ENCODE assay signal across 15 cellular contexts in the genomic region with DNA sequence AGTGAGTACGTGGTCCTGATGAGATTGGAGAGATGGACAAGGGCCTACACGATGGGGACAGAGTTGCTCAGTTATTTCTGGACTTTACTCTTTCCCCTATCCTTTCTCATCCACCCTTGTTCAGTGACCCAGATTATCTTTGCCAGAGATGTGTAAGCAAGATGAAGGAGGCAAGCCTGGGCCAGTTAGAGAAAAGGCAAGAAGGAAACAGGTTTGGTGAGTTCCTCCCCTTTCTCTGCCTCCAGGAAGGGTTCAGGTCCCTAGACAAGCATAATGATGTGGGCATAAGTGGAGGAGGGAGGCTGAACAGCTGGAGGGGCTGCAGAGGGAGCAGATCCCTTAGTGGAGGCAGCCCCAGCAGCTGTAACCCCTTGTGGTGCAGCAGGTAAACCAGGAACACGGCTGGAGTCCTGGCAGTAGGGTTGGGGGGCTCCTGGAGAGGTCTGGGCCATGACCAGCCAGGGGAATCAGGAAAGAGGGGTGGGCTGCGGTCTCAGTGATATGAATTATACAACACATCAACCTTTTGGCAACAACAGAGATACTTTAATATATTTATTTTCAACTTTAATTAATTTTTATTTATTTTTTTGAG. TPM values are rescaled to one million over a fixed set of nuclear protein-coding genes. Genes with fewer than 3 reads are reported as not detected.
DNase-seq lines count a peak whose midpoint lies in the region; ATAC-seq, FAIRE-seq and TF ChIP-seq lines count a peak whose summit lies in the region.
"Had no signal": no experiment of that assay in that cellular context is flagged by ENCODE, and none has a peak within 500 bp of the region (broad histone marks: within the 10 kb centered on the region; RNA-seq: fewer than 3 reads in every experiment).

No MANE protein-coding gene starts in this region.

- H3K9me3 Mint-ChIP-seq in nephron, result peaks cover 3% of the 10 kb centered on the region
- H3K9me3 Mint-ChIP-seq in glutamatergic neuron (ENCODE audit: unreplicated experiment), result peaks cover 2% of the 10 kb centered on the region

- ATAC-seq in GM12878, result no peak
- ATAC-seq in heart left ventricle, result no peak
- ATAC-seq: left ventricle myocardium superior had no signal

- peak; percentile 38 for DNase-seq in NCI-H2196 (lab: John Stamatoyannopoulos, UW; ENCODE audit: unreplicated experiment)
- DNase-seq in NCI-H2196 treated with DMSO at 0.1 percent for 48 hours (lab: John Stamatoyannopoulos, UW; ENCODE audit: unreplicated experiment), result no peak
- DNase-seq in GM12865 (ENCODE audit: low read depth), result peak; percentile 47
- no peak for DNase-seq in GM12878 (ENCODE audit: low read depth, low spot score)
- no peak for DNase-seq in superior temporal gyrus (ENCODE audit: extremely low spot score)
- DNase-seq in heart left ventricle, result no peak
- DNase-seq in glutamatergic neuron, result no peak
- DNase-seq: colonic mucosa, foreskin melanocyte, GF-D8, left ventricle myocardium superior, NCI-H1436 treated with DMSO at 0.1 percent for 48 hours, pancreas, substantia nigra had no signal

- H3K9me3 ChIP-seq in GM12878 (replicated peaks; ENCODE audit: control insufficient read depth, insufficient read depth, low read length) (peaks cover 2% of the 10 kb centered on the region; the same call in 1 of the 3 replicates), heart left ventricle (peaks cover 0 to 6% (median 0%) of the 10 kb centered on the region in 12 donors)
- H3K9me3 ChIP-seq: colonic mucosa, pancreas had no signal

- 49% methylated on average over 4 of the region's 4 CpGs for WGBS in GM12878 (ENCODE audit: insufficient coverage, insufficient replicate concordance, low lambda C conversion rate, missing lambda C conversion rate)
- 75 to 93% (median 84%) methylated on average over 4 of the region's 4 CpGs for WGBS in heart left ventricle, 4 donors

- H3K4me3 Mint-ChIP-seq in nephron (no peak overlapping the region), glutamatergic neuron (ENCODE audit: unreplicated experiment) (no peak overlapping the region)

- peak overlapping the region; percentile 11; the same call in 1 of the 2 replicates for H3K9ac ChIP-seq in GM12878 (ENCODE audit: control insufficient read depth, insufficient read depth, low read length)

- SMC1A ChIA-PET in GM12878 (lab: Charles Lee; ENCODE audit: uncharacterized antibody, unreplicated experiment), result interaction anchor here (1.1 kb wide), 1 partner anchor 8 kb away, joined by 3 read pairs; no protein-coding TSS in a partner anchor

- POLR2A ChIA-PET in GM12878 (lab: Charles Lee), result interaction anchor here (21.4 kb wide), 1 partner anchor 17 kb away, joined by 325 read pairs; no protein-coding TSS in a partner anchor

- H3K27ac ChIP-seq in GM12878 (ENCODE audit: control insufficient read depth, insufficient read depth) (peak overlapping the region; percentile 67), heart left ventricle (no peak overlapping the region)
- H3K27ac ChIP-seq: colonic mucosa, pancreas had no signal

- H3K27me3 ChIP-seq in GM12878 (replicated peaks in 1 of 2; ENCODE audit: control insufficient read depth in 2 of 2, insufficient read depth in 2 of 2, low read length in 1 of 2) (no peaks in the 10 kb centered on the region), heart left ventricle (no peaks in the 10 kb centered on the region)
- H3K27me3 ChIP-seq: colonic mucosa, pancreas had no signal

- intact Hi-C loops in GM12878 (cut with micrococcal nuclease; ENCODE audit: unreplicated experiment) (loop anchor here (10.0 kb wide), 1 partner anchor 1682 kb away; no protein-coding TSS in a partner anchor), heart left ventricle (cut with DNase I) (no loop called here)

- peak overlapping the region; percentile 30 to 45 (median 39) for H3K27ac Mint-ChIP-seq in nephron
- H3K27ac Mint-ChIP-seq in glutamatergic neuron (ENCODE audit: unreplicated experiment), result no peak overlapping the region

- no peak for TF ChIP-seq RAD21 in GM12878 (IDR thresholded peaks at IDR 0.05; ENCODE audit: insufficient read depth, low read depth, low read length)

- H3K4me3 ChIP-seq in GM12865 (ENCODE audit: low read depth, low read length), result no peak overlapping the region
- no peak overlapping the region for H3K4me3 ChIP-seq in GM12878
- H3K4me3 ChIP-seq in heart left ventricle, result no peak overlapping the region
- H3K4me3 ChIP-seq: colonic mucosa, pancreas had no signal

- H4K20me1 ChIP-seq in GM12878 (ENCODE audit: control insufficient read depth, insufficient read depth), result no peaks in the 10 kb centered on the region

- in situ Hi-C loops in GM12878 (cut with MboI), result no loop called here

- RAD21 ChIA-PET in GM12878 (lab: Charles Lee; ENCODE audit: unreplicated experiment), result no interaction called here

- CTCF ChIA-PET in GM12878 (lab: Yijun Ruan, JAX), result interaction anchor here (0.9 kb wide), 1 partner anchor 62 kb away, joined by 3 read pairs; no protein-coding TSS in a partner anchor

- peak overlapping the region; percentile 54 for H2AFZ ChIP-seq in GM12878 (ENCODE audit: control insufficient read depth, low read depth, low read length)

- BruUV-seq in GM12878 (replicated peaks; lab: Mats Ljungman, UMichigan), result no TSS peak

- H3K79me2 ChIP-seq in GM12878 (ENCODE audit: control insufficient read depth, insufficient read depth, low read length), result no peaks in the 10 kb centered on the region

- no peaks in the 10 kb centered on the region for H3K36me3 Mint-ChIP-seq in nephron (ENCODE audit: low read depth)
- no peaks in the 10 kb centered on the region for H3K36me3 Mint-ChIP-seq in glutamatergic neuron (ENCODE audit: unreplicated experiment)

- FAIRE-seq in GM12878 (lab: Jason Lieb, UNC), result no peak
- FAIRE-seq: pancreas had no signal

- TF ChIP-seq CTCF in GM12865 (IDR thresholded peaks at IDR 0.05; ENCODE audit: insufficient read depth, low read depth, low read length, missing control alignments) (no peak), GM12878 (IDR thresholded peaks at IDR 0.05 in 2 of 3, conservative IDR thresholded peaks at IDR 0.05 in 1 of 3; ENCODE audit: control insufficient read depth in 2 of 3, extremely low read depth in 1 of 3, insufficient read depth in 1 of 3, low read depth in 3 of 3, low read length in 3 of 3) (no peak), nephron (IDR thresholded peaks at IDR 0.05; ENCODE audit: unreplicated experiment in 3 of 3) (no peak), heart left ventricle (IDR thresholded peaks at IDR 0.05) (no peak), glutamatergic neuron (IDR thresholded peaks at IDR 0.05; ENCODE audit: partially characterized antibody, unreplicated experiment) (no peak)

- peaks cover 38% of the 10 kb centered on the region for H3K4me1 ChIP-seq in GM12878 (ENCODE audit: control insufficient read depth, insufficient read depth, low read length)
- H3K4me1 ChIP-seq in heart left ventricle, result peaks cover 0 to 40% (median 11%) of the 10 kb centered on the region in 12 donors
- H3K4me1 ChIP-seq: pancreas had no signal

- H3K4me1 Mint-ChIP-seq in nephron, result peaks cover 37% of the 10 kb centered on the region
- H3K4me1 Mint-ChIP-seq in glutamatergic neuron (ENCODE audit: low read depth, unreplicated experiment), result no peaks in the 10 kb centered on the region

- TF ChIP-seq EP300 in GM12878 (IDR thresholded peaks at IDR 0.05; ENCODE audit: borderline replicate concordance in 1 of 2, control insufficient read depth in 1 of 2, low read depth in 2 of 2, low read length in 2 of 2), result no peak

- H3K27me3 Mint-ChIP-seq in nephron (ENCODE audit: low read depth) (no peaks in the 10 kb centered on the region), glutamatergic neuron (ENCODE audit: unreplicated experiment) (no peaks in the 10 kb centered on the region)

- TF ChIP-seq POLR2A in GM12878 (IDR thresholded peaks at IDR 0.05; ENCODE audit: low read depth, low read length), result no peak
- TF ChIP-seq POLR2A in heart left ventricle (IDR thresholded peaks at IDR 0.05), result no peak

- peak overlapping the region; percentile 61 for H3K4me2 ChIP-seq in GM12878 (ENCODE audit: control insufficient read depth, insufficient read depth)

- H3K36me3 ChIP-seq in GM12878 (ENCODE audit: control insufficient read depth in 2 of 2, insufficient read depth in 2 of 2, low read length in 1 of 2) (no peaks in the 10 kb centered on the region), heart left ventricle (no peaks in the 10 kb centered on the region)
- H3K36me3 ChIP-seq: colonic mucosa, pancreas had no signal

RNA-seq across cellular contexts. Expression of a gene that starts 9.2 kb away (rescaled TPM):
- 56.5 and 59.3 TPM in 2 replicates for total RNA-seq in GM12878 (2013; cell fraction: nucleolus; rRNA removed)
- total RNA-seq in GM12878 (2014; rRNA removed) (350 and 429 TPM in 2 replicates), GM12878 (2014; rRNA removed; fragmentation: Illumina TruSeq; extraction: Trizol) (418 and 422 TPM in 2 replicates), GM12878 (2021) (302 and 307 TPM in 2 replicates), heart left ventricle (100 to 1,000 TPM; 135 to 260 (median 189) TPM), glutamatergic neuron (ENCODE audit: unreplicated experiment) (283 TPM)
- polyA plus RNA-seq in GM12878 (2011; ENCODE audit: low read depth), result 600 TPM
- polyA plus RNA-seq in GM12878 (2011; rRNA removed) (479 and 776 TPM in 2 replicates), GM12878 (2014; fragmentation: Illumina TruSeq; extraction: Trizol) (426 and 542 TPM in 2 replicates), GM12878 (2014; fragmentation: Nextera tagmentation; extraction: Ambion mirVana) (100 to 1,000 TPM; 286 to 442 TPM), GM12878 (2014; rRNA removed) (230 and 275 TPM in 2 replicates), GM12878 (2016; fragmentation: Nextera tagmentation; extraction: Ambion mirVana) (100 to 1,000 TPM; 184 to 200 TPM), heart left ventricle (100 to 1,000 TPM in 1 of 2 donors, 10 to 100 TPM in 1; 74.3 to 184 TPM)
- polyA plus RNA-seq in GM12878 (2011; cell fraction: cytosol; rRNA removed), result 185 and 243 TPM in 2 replicates
- polyA plus RNA-seq in GM12878 (2011; cell fraction: nucleus; rRNA removed), result 95.9 and 111 TPM in 2 replicates
- 274 and 336 TPM in 2 replicates for polyA plus RNA-seq in GM12878 (2012)
- 265 and 457 TPM in 2 replicates for polyA minus RNA-seq in GM12878 (2011; rRNA and poly(A)+ RNA removed)
- polyA minus RNA-seq in GM12878 (2011; cell fraction: cytosol; rRNA and poly(A)+ RNA removed), result 121 and 123 TPM in 2 replicates
- 21.6 and 24.3 TPM in 2 replicates for polyA minus RNA-seq in GM12878 (2011; cell fraction: nucleus; rRNA and poly(A)+ RNA removed)

RNA-seq across cellular contexts. Expression of a gene that starts 41.8 kb away (rescaled TPM):
- not detected in 2 replicates for total RNA-seq in GM12878 (2013; cell fraction: nucleolus; rRNA removed)
- not detected in 2 replicates for total RNA-seq in GM12878 (2014; rRNA removed)
- total RNA-seq in GM12878 (2014; rRNA removed; fragmentation: Illumina TruSeq; extraction: Trizol), result not detected in 2 replicates
- 7.6 and 9.0 TPM in 2 replicates for total RNA-seq in GM12878 (2021)
- not detected for polyA plus RNA-seq in GM12878 (2011; ENCODE audit: low read depth)
- not detected in 2 replicates for polyA plus RNA-seq in GM12878 (2011; rRNA removed)
- polyA plus RNA-seq in GM12878 (2011; cell fraction: cytosol; rRNA removed), result not detected in 2 replicates
- not detected in 2 replicates for polyA plus RNA-seq in GM12878 (2011; cell fraction: nucleus; rRNA removed)
- not detected in 2 replicates for polyA plus RNA-seq in GM12878 (2012)
- not detected in 2 replicates for polyA plus RNA-seq in GM12878 (2014; fragmentation: Illumina TruSeq; extraction: Trizol)
- not detected for polyA plus RNA-seq in GM12878 (2014; fragmentation: Nextera tagmentation; extraction: Ambion mirVana)
- not detected in 2 replicates for polyA plus RNA-seq in GM12878 (2014; rRNA removed)
- not detected for polyA plus RNA-seq in GM12878 (2016; fragmentation: Nextera tagmentation; extraction: Ambion mirVana)
- polyA minus RNA-seq in GM12878 (2011; rRNA and poly(A)+ RNA removed), result not detected in 2 replicates
- polyA minus RNA-seq in GM12878 (2011; cell fraction: cytosol; rRNA and poly(A)+ RNA removed), result not detected in 2 replicates
- polyA minus RNA-seq in GM12878 (2011; cell fraction: nucleus; rRNA and poly(A)+ RNA removed), result not detected in 2 replicates
- total RNA-seq in heart left ventricle, result 1 to 10 TPM in 4 of 9 donors, not detected in 5; 2.9 to 4.8 (median 3.1) TPM
- under 1 TPM in 1 of 2 donors, not detected in 1; 0.68 TPM for polyA plus RNA-seq in heart left ventricle
- not detected for total RNA-seq in glutamatergic neuron (ENCODE audit: unreplicated experiment)
- total RNA-seq: left ventricle myocardium superior had no signal

Comparison
In these comparisons a context has a peak if more than half of its experiments do, and no peak if none do; other contexts are left out.
1. DNase-seq: peak in NCI-H2196 (single experiment) and GM12865 (single experiment); none in NCI-H2196 treated with DMSO at 0.1 percent for 48 hours (single experiment), GM12878 (single experiment), superior temporal gyrus (single experiment), heart left ventricle (0 of 5) and glutamatergic neuron (single experiment).